ENCODE assay signal across 9 cellular contexts in the genomic region with DNA sequence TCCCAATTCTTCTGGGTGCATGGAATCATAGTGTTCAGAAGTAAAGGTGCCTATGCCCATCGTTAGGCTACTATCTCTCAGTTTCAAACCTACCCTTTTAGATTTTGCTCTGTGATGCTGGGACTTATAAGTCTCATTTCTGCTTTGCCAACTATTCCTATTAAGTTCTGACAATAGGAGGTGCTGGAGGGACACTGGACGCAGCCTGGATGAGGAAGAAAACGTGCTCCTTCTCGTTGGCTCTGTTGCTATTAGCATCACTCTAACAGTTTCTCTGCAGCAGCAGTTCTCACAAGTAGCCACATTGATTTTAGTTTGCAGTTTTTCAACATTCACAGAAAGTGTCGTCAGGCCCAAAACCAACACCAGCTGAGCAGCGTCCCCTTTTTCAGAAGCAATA.
DNase-seq lines count a peak whose midpoint lies in the region; ATAC-seq, FAIRE-seq and TF ChIP-seq lines count a peak whose summit lies in the region.
"Had no signal": no experiment of that assay in that cellular context is flagged by ENCODE, and none has a peak within 500 bp of the region (broad histone marks: within the 10 kb centered on the region; RNA-seq: fewer than 3 reads in every experiment).

No MANE protein-coding gene starts in this region.

- no peak for ATAC-seq in HG02571 (IDR thresholded peaks at IDR 0.05; ENCODE audit: unreplicated experiment)
- no peak for ATAC-seq in activated CD4-positive, CD25-positive, alpha-beta regulatory T cell treated with anti-CD3 and anti-CD28 coated beads, Interleukin-2, amount 50 U/mL, for 24 hours
- ATAC-seq: stimulated activated memory B cell treated with anti-CD40 and anti-IgM and Interleukin-4, amounts not matched to agents 10 μg/mL and 1 μg/mL and 100 μg/mL, for 72 hours had no signal

- H4K20me1 ChIP-seq in H1 (replicated peaks in 1 of 2; ENCODE audit: control insufficient read depth in 1 of 2, insufficient read depth in 2 of 2, low read length in 2 of 2): no peaks in the 10 kb centered on the region

- DNase-seq in EL (peak; percentile 58), NCI-H526 (lab: John Stamatoyannopoulos, UW) (peak; percentile 27 to 67), H1 (ENCODE audit: low read depth in 1 of 2, low spot score in 2 of 2) (no peak), nephron progenitor cell (peak; percentile 16), NCI-H226 (no peak)
- DNase-seq in stimulated activated CD4-positive, alpha-beta T cell treated with anti-CD3 and anti-CD28 coated beads, Interleukin-2, amount 100 ng/mL, for 24 hours: no peak

- H3K9me3 Mint-ChIP-seq in nephron progenitor cell: no peaks in the 10 kb centered on the region
- H3K9me3 Mint-ChIP-seq: stimulated activated memory B cell treated with anti-CD40 and anti-IgM and Interleukin-4, amounts not matched to agents 10 μg/mL and 1 μg/mL and 100 μg/mL, for 72 hours had no signal

- no peak overlapping the region for H3K14ac ChIP-seq in H1 (ENCODE audit: insufficient read length)

- H2AFZ ChIP-seq in H1 (ENCODE audit: low read length): no peak overlapping the region

- no peak overlapping the region for H2BK20ac ChIP-seq in H1 (ENCODE audit: low read length)

- no peak overlapping the region for H4K8ac ChIP-seq in H1 (ENCODE audit: extremely low read depth, insufficient read depth, low read length)

- H3K36me3 ChIP-seq in H1 (ENCODE audit: control insufficient read depth in 2 of 4, insufficient read depth in 4 of 4, low read length in 3 of 4): no peaks in the 10 kb centered on the region

- H3K79me2 ChIP-seq in H1 (ENCODE audit: control insufficient read depth in 1 of 2, insufficient read depth in 2 of 2, low read length in 2 of 2): no peaks in the 10 kb centered on the region

- FAIRE-seq in H1 (lab: Jason Lieb, UNC): no peak

- no peak overlapping the region for H3K27ac ChIP-seq in H1 (ENCODE audit: low read depth, low read length)

- H3K18ac ChIP-seq in H1 (ENCODE audit: extremely low read depth, low read length): no peak overlapping the region

- POLR2A ChIA-PET in H1 (lab: Charles Lee; ENCODE audit: partially characterized antibody): interaction anchor here (1.2 kb wide), 1 partner anchor 19 kb away, joined by 5 read pairs; no protein-coding TSS in a partner anchor

- no peaks in the 10 kb centered on the region for H3K23me2 ChIP-seq in H1 (ENCODE audit: low read depth, low read length)

- 82% methylated on average over 6 of the region's 6 CpGs; no CpG with 5 or more reads in 1 of the 2 experiments for WGBS in H1 (ENCODE audit: extremely low coverage in 1 of 2, insufficient coverage in 1 of 2, insufficient read length in 1 of 2, insufficient replicate concordance in 2 of 2, low coverage in 1 of 2, low lambda C conversion rate in 2 of 2, missing lambda C conversion rate in 1 of 2), 2 experiments

- TF ChIP-seq POLR2A in H1 (IDR thresholded peaks at IDR 0.05; ENCODE audit: control extremely low read depth in 1 of 2, low read depth in 2 of 2, low read length in 2 of 2): no peak

- H3K9me3 ChIP-seq in H1 (ENCODE audit: insufficient read depth in 2 of 2, low read depth in 1 of 2, low read length in 1 of 2): no peaks in the 10 kb centered on the region

- no peak overlapping the region for H4K5ac ChIP-seq in H1 (ENCODE audit: insufficient read length, low read depth, low read length)

- H4K91ac ChIP-seq in H1 (replicated peaks; ENCODE audit: insufficient read length, low read length): no peak overlapping the region

- peaks cover 4 to 11% (median 9%) of the 10 kb centered on the region in 4 experiments; a peak in 6 of 7 replicates for H3K4me1 ChIP-seq in H1 (replicated peaks in 1 of 4; ENCODE audit: control insufficient read depth in 3 of 4, insufficient read depth in 4 of 4, low read length in 3 of 4)

- no peak overlapping the region for H3K4ac ChIP-seq in H1 (replicated peaks; ENCODE audit: insufficient read length, low read depth, low read length)

- no peak overlapping the region for H3K4me3 Mint-ChIP-seq in nephron progenitor cell
- H3K4me3 Mint-ChIP-seq: stimulated activated memory B cell treated with anti-CD40 and anti-IgM and Interleukin-4, amounts not matched to agents 10 μg/mL and 1 μg/mL and 100 μg/mL, for 72 hours had no signal

- peaks cover 4% of the 10 kb centered on the region for H3K27me3 Mint-ChIP-seq in nephron progenitor cell (ENCODE audit: low read depth, poor library complexity)
- H3K27me3 Mint-ChIP-seq: stimulated activated memory B cell treated with anti-CD40 and anti-IgM and Interleukin-4, amounts not matched to agents 10 μg/mL and 1 μg/mL and 100 μg/mL, for 72 hours had no signal

- no peak overlapping the region for H3K4me3 ChIP-seq in H1 (ENCODE audit: extremely low read depth in 1 of 4, insufficient read depth in 2 of 4, low read depth in 3 of 4, low read length in 4 of 4)

- H3K36me3 Mint-ChIP-seq in nephron progenitor cell (ENCODE audit: low read depth): no peaks in the 10 kb centered on the region

- no peak overlapping the region for H3K27ac Mint-ChIP-seq in nephron progenitor cell
- H3K27ac Mint-ChIP-seq: stimulated activated memory B cell treated with anti-CD40 and anti-IgM and Interleukin-4, amounts not matched to agents 10 μg/mL and 1 μg/mL and 100 μg/mL, for 72 hours had no signal

- TF ChIP-seq CTCF in H1 (IDR thresholded peaks at IDR 0.05; ENCODE audit: control extremely low read depth in 1 of 3, insufficient read depth in 1 of 3, low read depth in 1 of 3, low read length in 3 of 3): peak; percentile 29 to 52 (median 41)
- peak; percentile 42 for TF ChIP-seq CTCF in nephron progenitor cell (IDR thresholded peaks at IDR 0.05)

- no peak overlapping the region for H3K4me2 ChIP-seq in H1 (ENCODE audit: insufficient read depth in 1 of 2, low read depth in 2 of 2, low read length in 2 of 2)

- H3K79me1 ChIP-seq in H1 (ENCODE audit: low read depth, low read length): no peaks in the 10 kb centered on the region

- H2BK120ac ChIP-seq in H1 (replicated peaks; ENCODE audit: low read depth, low read length): no peak overlapping the region

- CTCF ChIA-PET in H1 (lab: Charles Lee; ENCODE audit: partially characterized antibody): interaction anchor here (0.8 to 10.8 kb wide), 11 partner anchors 8 to 338 kb away, joined by 3 to 100 read pairs (median 5); no protein-coding TSS in a partner anchor

- no peaks in the 10 kb centered on the region for H3K27me3 ChIP-seq in H1 (replicated peaks in 1 of 4; ENCODE audit: control insufficient read depth in 3 of 4, extremely low read depth in 1 of 4, insufficient read depth in 3 of 4, low read length in 3 of 4)

- no peak overlapping the region for H2BK15ac ChIP-seq in H1 (ENCODE audit: low read length)

- H2BK12ac ChIP-seq in H1 (ENCODE audit: low read depth, low read length): no peak overlapping the region

- no peak overlapping the region for H3K23ac ChIP-seq in H1 (ENCODE audit: insufficient read length)

- no peak overlapping the region for H2AK5ac ChIP-seq in H1 (ENCODE audit: low read depth, low read length)

- no peak overlapping the region for H2BK5ac ChIP-seq in H1 (ENCODE audit: low read depth, low read length)

- no peak overlapping the region for H3K9ac ChIP-seq in H1 (replicated peaks in 1 of 4; ENCODE audit: extremely low read depth in 1 of 4, low read depth in 3 of 4, low read length in 3 of 4)

- H3K56ac ChIP-seq in H1 (replicated peaks; ENCODE audit: insufficient read length, low read depth, low read length): no peak overlapping the region

- peak; percentile 56 to 65 for TF ChIP-seq RAD21 in H1 (IDR thresholded peaks at IDR 0.05 in 1 of 2, conservative IDR thresholded peaks at IDR 0.05 in 1 of 2; ENCODE audit: low read depth in 2 of 2, low read length in 2 of 2)

- peaks cover 15% of the 10 kb centered on the region for H3K4me1 Mint-ChIP-seq in nephron progenitor cell
- H3K4me1 Mint-ChIP-seq: stimulated activated memory B cell treated with anti-CD40 and anti-IgM and Interleukin-4, amounts not matched to agents 10 μg/mL and 1 μg/mL and 100 μg/mL, for 72 hours had no signal

- TF ChIP-seq EP300 in H1 (IDR thresholded peaks at IDR 0.05; ENCODE audit: borderline replicate concordance in 1 of 2, low read depth in 2 of 2, low read length in 2 of 2): no peak

TF ChIP-seq in H1, 55 proteins besides CTCF, POLR2A, EP300 and RAD21:
- TF ChIP-seq SUZ12 (IDR thresholded peaks at IDR 0.05; ENCODE audit: low read length) (no peak), BACH1 (IDR thresholded peaks at IDR 0.05; ENCODE audit: low read length) (no peak), EGR1 (IDR thresholded peaks at IDR 0.05; ENCODE audit: borderline replicate concordance, low read depth, low read length) (no peak), RBBP5 (IDR thresholded peaks at IDR 0.05; ENCODE audit: borderline replicate concordance, low read depth, low read length) (no peak), SP2 (IDR thresholded peaks at IDR 0.05; ENCODE audit: low read length) (no peak), JUND (IDR thresholded peaks at IDR 0.05; ENCODE audit: low read length) (no peak), POLR2AphosphoS5 (IDR thresholded peaks at IDR 0.05; ENCODE audit: low read depth, low read length) (no peak), CBX8 (IDR thresholded peaks at IDR 0.05; ENCODE audit: borderline replicate concordance, low read depth, low read length) (no peak), YY1 (IDR thresholded peaks at IDR 0.05; ENCODE audit: low read depth, low read length) (no peak), GABPA (IDR thresholded peaks at IDR 0.05; ENCODE audit: borderline replicate concordance, insufficient read depth, low read length) (no peak), BCL11A (IDR thresholded peaks at IDR 0.05; ENCODE audit: low read depth in 2 of 2, low read length in 2 of 2) (no peak), KDM4A (IDR thresholded peaks at IDR 0.05; ENCODE audit: low read depth, low read length, severe bottlenecking) (no peak), RNF2 (IDR thresholded peaks at IDR 0.05; ENCODE audit: borderline replicate concordance, low read depth, low read length, missing control alignments, poor library complexity, severe bottlenecking) (no peak)

Comparison
In these comparisons a context has a peak if more than half of its experiments do, and no peak if none do; other contexts are left out.
1. DNase-seq: peak in EL (single experiment), NCI-H526 (2 of 2) and nephron progenitor cell (single experiment); none in H1 (0 of 2), stimulated activated CD4-positive, alpha-beta T cell treated with anti-CD3 and anti-CD28 coated beads, Interleukin-2, amount 100 ng/mL, for 24 hours (0 of 2) and NCI-H226 (single experiment).